18 cellular contexts compared by ENCODE assay signal in genomic region chr4:53128959-53129358, GRCh38.
A peak's percentile ranks its signal among the peaks of the same experiment; 100 is the strongest.
DNase-seq lines count a peak whose midpoint lies in the region; ATAC-seq and TF ChIP-seq lines count a peak whose summit lies in the region.
"Had no signal": no experiment of that assay in that cellular context is flagged by ENCODE, and none has a peak within 500 bp of the region (broad histone marks: within the 10 kb centered on the region; RNA-seq: fewer than 3 reads in every experiment).

No MANE protein-coding gene starts in this region.

- no peaks in the 10 kb centered on the region for H3K27me3 ChIP-seq in heart left ventricle
- no peaks in the 10 kb centered on the region for H3K27me3 ChIP-seq in right cardiac atrium (ENCODE audit: control insufficient read depth, insufficient read depth)
- H3K27me3 ChIP-seq in tibial nerve: no peaks in the 10 kb centered on the region
- H3K27me3 ChIP-seq: neutrophil, sigmoid colon had no signal

- ATAC-seq in heart left ventricle (no peak), right cardiac atrium (no peak), GM19463 (IDR thresholded peaks at IDR 0.05; ENCODE audit: unreplicated experiment) (no peak)
- ATAC-seq: activated CD4-positive, alpha-beta T cell treated with anti-CD3 and anti-CD28 coated beads for 36 hours had no signal

- in situ Hi-C loops in GM13976 (cut with MboI; ENCODE audit: low sequenced_read_pairs, unreplicated experiment): no loop called here

- H3K4me1 ChIP-seq in heart left ventricle (peaks cover 7 to 54% (median 33%) of the 10 kb centered on the region in 12 donors), right cardiac atrium (ENCODE audit: control insufficient read depth, insufficient read depth, low read length) (peaks cover 1% of the 10 kb centered on the region), tibial nerve (peaks cover 0 to 42% (median 0%) of the 10 kb centered on the region in 4 donors)

- 3 to 12% (median 6%) methylated on average over 2 of the region's 2 CpGs for WGBS in heart left ventricle, 4 donors
- 8% methylated on average over 2 of the region's 2 CpGs for WGBS in right cardiac atrium
- 18 to 38% methylated on average over 2 of the region's 2 CpGs for WGBS in tibial nerve, 2 donors

- intact Hi-C loops in heart left ventricle (cut with DNase I) (loop anchor here in 1 of 10 donors (10.0 kb wide), 1 partner anchor 104 kb away; no protein-coding TSS in a partner anchor), cardiac septum (cut with DNase I) (no loop called here), right cardiac atrium (cut with DNase I) (loop anchor here in 1 of 4 donors (10.0 kb wide), 1 partner anchor 104 kb away; no protein-coding TSS in a partner anchor)

- no peaks in the 10 kb centered on the region for H3K9me3 ChIP-seq in heart left ventricle
- H3K9me3 ChIP-seq in right cardiac atrium (ENCODE audit: control insufficient read depth, low read length): no peaks in the 10 kb centered on the region
- H3K9me3 ChIP-seq in tibial nerve: no peaks in the 10 kb centered on the region
- H3K9me3 ChIP-seq: neutrophil, sigmoid colon had no signal

- TF ChIP-seq CTCF in heart left ventricle (IDR thresholded peaks at IDR 0.05) (no peak), tibial nerve (IDR thresholded peaks at IDR 0.05) (no peak), GM13976 (IDR thresholded peaks at IDR 0.05; ENCODE audit: borderline replicate concordance, control extremely low read depth, extremely low read depth, insufficient read depth, missing control alignments) (no peak)

- H3K4me3 ChIP-seq in heart left ventricle (no peak overlapping the region), right cardiac atrium (ENCODE audit: low read length) (no peak overlapping the region), tibial nerve (no peak overlapping the region)
- H3K4me3 ChIP-seq: sigmoid colon had no signal

- TF ChIP-seq POLR2A in heart left ventricle (IDR thresholded peaks at IDR 0.05) (no peak), tibial nerve (IDR thresholded peaks at IDR 0.05) (no peak)

- TF ChIP-seq EP300 in tibial nerve (IDR thresholded peaks at IDR 0.05): no peak

- H3K27ac ChIP-seq in heart left ventricle: peak overlapping the region in 3 of 12 donors; percentile 0 to 20 (median 2)
- H3K27ac ChIP-seq in right cardiac atrium (ENCODE audit: low read length): no peak overlapping the region
- no peak overlapping the region for H3K27ac ChIP-seq in tibial nerve
- H3K27ac ChIP-seq: neutrophil, sigmoid colon had no signal

- H3K36me3 ChIP-seq in heart left ventricle (no peaks in the 10 kb centered on the region), tibial nerve (no peaks in the 10 kb centered on the region)
- H3K36me3 ChIP-seq: neutrophil, sigmoid colon had no signal

- peak in 4 of 5 donors; percentile 57 to 68 (median 58) for DNase-seq in heart left ventricle
- DNase-seq in cardiac septum (ENCODE audit: low spot score): no peak
- DNase-seq in cerebellar cortex (ENCODE audit: low spot score): peak; percentile 18
- DNase-seq in right cardiac atrium: peak in 2 of 3 donors; percentile 62 to 80
- DNase-seq in tibial nerve (ENCODE audit: low spot score in 2 of 2): peak; percentile 53 to 72
- no peak for DNase-seq in NCI-H1436 (lab: John Stamatoyannopoulos, UW)
- no peak for DNase-seq in GM13976 (ENCODE audit: low spot score)
- DNase-seq: activated CD4-positive, alpha-beta T cell treated with anti-CD3 and anti-CD28 coated beads for 36 hours; activated gamma-delta T cell treated with Interleukin-2 at 50 U/mL for 16 hours; anterior cingulate cortex; cortex of kidney; EL; NCI-H2171; NCI-H69; sigmoid colon; stimulated activated CD4-positive, alpha-beta T cell treated with anti-CD3 and anti-CD28 coated beads, Interleukin-1b, Interleukin-23, amount 100 ng/mL, for 48 hours had no signal

Comparison
In these comparisons a context has a peak if more than half of its experiments do, and no peak if none do; other contexts are left out.
1. DNase-seq: peak in heart left ventricle (4 of 5), cerebellar cortex (single experiment), right cardiac atrium (2 of 3) and tibial nerve (2 of 2); none in cardiac septum (single experiment), NCI-H1436 (single experiment) and GM13976 (single experiment).